ENCODE assay signal across 2 cellular contexts in the genomic region with DNA sequence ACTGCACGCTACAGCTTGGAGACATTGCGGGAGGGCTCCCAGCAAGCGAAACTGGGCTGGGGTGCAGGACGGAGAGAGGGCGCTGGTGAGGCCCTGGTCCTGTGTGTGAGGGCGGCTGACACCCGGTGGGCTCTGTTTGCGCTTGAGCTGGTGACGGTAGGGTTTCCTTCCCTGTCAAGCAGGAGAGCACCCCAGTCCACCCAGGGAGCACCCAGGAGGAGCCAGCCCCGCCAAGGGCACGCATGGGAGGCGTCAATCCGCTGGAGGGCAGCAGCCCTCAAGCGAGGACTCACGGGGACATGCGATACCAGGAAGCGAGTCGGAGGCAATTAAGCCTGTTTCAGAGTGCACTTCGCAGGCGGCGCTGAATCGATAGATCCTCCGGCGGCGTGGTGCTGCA.
TF ChIP-seq lines count a peak whose summit lies in the region.

No MANE protein-coding gene starts in this region.

TF ChIP-seq in HepG2, 621 proteins besides CTCF, POLR2A, EP300 and RAD21:
- TF ChIP-seq ZNF773 (CRISPR knock-in tag; IDR thresholded peaks at IDR 0.05; ENCODE audit: borderline replicate concordance), result no peak
- peak; percentile 80 for TF ChIP-seq ZNF263 (CRISPR knock-in tag; IDR thresholded peaks at IDR 0.05)

TF ChIP-seq in K562, 482 proteins besides CTCF, POLR2A, EP300 and RAD21:
- TF ChIP-seq ETV5 (CRISPR knock-in tag; IDR thresholded peaks at IDR 0.05; ENCODE audit: low read depth), result no peak
- TF ChIP-seq HDAC2 (IDR thresholded peaks at IDR 0.05), result no peak
- no peak for TF ChIP-seq ZNF561 (CRISPR knock-in tag; conservative IDR thresholded peaks at IDR 0.05)
- TF ChIP-seq, protein P1, sequence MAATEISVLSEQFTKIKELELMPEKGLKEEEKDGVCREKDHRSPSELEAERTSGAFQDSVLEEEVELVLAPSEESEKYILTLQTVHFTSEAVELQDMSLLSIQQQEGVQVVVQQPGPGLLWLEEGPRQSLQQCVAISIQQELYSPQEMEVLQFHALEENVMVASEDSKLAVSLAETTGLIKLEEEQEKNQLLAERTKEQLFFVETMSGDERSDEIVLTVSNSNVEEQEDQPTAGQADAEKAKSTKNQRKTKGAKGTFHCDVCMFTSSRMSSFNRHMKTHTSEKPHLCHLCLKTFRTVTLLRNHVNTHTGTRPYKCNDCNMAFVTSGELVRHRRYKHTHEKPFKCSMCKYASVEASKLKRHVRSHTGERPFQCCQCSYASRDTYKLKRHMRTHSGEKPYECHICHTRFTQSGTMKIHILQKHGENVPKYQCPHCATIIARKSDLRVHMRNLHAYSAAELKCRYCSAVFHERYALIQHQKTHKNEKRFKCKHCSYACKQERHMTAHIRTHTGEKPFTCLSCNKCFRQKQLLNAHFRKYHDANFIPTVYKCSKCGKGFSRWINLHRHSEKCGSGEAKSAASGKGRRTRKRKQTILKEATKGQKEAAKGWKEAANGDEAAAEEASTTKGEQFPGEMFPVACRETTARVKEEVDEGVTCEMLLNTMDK (IDR thresholded peaks at IDR 0.05; ENCODE audit: borderline replicate concordance, insufficient read depth, low read depth, low read length, poor library complexity, severe bottlenecking), result no peak
- no peak for TF ChIP-seq KDM5B (IDR thresholded peaks at IDR 0.05; ENCODE audit: insufficient replicate concordance, low read depth, low read length)
- no peak for TF ChIP-seq ETS2 (tag; IDR thresholded peaks at IDR 0.05; ENCODE audit: borderline replicate concordance, poor library complexity, severe bottlenecking)
- TF ChIP-seq, protein P2, sequence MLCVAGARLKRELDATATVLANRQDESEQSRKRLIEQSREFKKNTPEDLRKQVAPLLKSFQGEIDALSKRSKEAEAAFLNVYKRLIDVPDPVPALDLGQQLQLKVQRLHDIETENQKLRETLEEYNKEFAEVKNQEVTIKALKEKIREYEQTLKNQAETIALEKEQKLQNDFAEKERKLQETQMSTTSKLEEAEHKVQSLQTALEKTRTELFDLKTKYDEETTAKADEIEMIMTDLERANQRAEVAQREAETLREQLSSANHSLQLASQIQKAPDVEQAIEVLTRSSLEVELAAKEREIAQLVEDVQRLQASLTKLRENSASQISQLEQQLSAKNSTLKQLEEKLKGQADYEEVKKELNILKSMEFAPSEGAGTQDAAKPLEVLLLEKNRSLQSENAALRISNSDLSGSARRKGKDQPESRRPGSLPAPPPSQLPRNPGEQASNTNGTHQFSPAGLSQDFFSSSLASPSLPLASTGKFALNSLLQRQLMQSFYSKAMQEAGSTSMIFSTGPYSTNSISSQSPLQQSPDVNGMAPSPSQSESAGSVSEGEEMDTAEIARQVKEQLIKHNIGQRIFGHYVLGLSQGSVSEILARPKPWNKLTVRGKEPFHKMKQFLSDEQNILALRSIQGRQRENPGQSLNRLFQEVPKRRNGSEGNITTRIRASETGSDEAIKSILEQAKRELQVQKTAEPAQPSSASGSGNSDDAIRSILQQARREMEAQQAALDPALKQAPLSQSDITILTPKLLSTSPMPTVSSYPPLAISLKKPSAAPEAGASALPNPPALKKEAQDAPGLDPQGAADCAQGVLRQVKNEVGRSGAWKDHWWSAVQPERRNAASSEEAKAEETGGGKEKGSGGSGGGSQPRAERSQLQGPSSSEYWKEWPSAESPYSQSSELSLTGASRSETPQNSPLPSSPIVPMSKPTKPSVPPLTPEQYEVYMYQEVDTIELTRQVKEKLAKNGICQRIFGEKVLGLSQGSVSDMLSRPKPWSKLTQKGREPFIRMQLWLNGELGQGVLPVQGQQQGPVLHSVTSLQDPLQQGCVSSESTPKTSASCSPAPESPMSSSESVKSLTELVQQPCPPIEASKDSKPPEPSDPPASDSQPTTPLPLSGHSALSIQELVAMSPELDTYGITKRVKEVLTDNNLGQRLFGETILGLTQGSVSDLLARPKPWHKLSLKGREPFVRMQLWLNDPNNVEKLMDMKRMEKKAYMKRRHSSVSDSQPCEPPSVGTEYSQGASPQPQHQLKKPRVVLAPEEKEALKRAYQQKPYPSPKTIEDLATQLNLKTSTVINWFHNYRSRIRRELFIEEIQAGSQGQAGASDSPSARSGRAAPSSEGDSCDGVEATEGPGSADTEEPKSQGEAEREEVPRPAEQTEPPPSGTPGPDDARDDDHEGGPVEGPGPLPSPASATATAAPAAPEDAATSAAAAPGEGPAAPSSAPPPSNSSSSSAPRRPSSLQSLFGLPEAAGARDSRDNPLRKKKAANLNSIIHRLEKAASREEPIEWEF (CRISPR knock-in tag; IDR thresholded peaks at IDR 0.05), result no peak
- peak; percentile 60 for TF ChIP-seq ZNF263 (CRISPR knock-in tag; IDR thresholded peaks at IDR 0.05; ENCODE audit: borderline replicate concordance)
